8 cellular contexts compared by ENCODE assay signal in the genomic region with DNA sequence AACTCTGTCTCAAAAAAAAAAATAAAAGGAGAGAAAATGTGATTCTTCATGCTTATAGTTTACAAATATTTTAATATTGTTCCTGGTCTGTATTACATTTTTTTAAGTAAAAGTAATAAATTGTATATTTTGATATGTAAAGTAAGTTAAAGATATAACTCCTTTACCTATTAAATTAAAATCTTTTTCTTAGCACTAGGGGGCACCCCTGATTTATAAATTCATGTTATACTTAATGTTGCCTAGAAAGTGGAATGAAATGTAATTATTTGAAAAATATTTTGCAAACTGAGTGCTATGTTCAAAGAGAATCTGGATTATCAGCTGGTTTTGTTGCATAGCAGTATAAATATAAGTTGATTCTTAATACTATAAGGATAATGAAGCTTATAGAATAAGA. TPM values are rescaled to one million over a fixed set of nuclear protein-coding genes. Genes with fewer than 3 reads are reported as not detected.
DNase-seq lines count a peak whose midpoint lies in the region; ATAC-seq and TF ChIP-seq lines count a peak whose summit lies in the region.

No MANE protein-coding gene starts in this region.

- TF ChIP-seq CTCF in GM13976 (IDR thresholded peaks at IDR 0.05; ENCODE audit: borderline replicate concordance, control extremely low read depth, extremely low read depth, insufficient read depth, missing control alignments) = no peak
- peak; percentile 58 for TF ChIP-seq CTCF in osteocyte (IDR thresholded peaks at IDR 0.05)

- ATAC-seq in GM21619 (IDR thresholded peaks at IDR 0.05; ENCODE audit: unreplicated experiment) = no peak
- ATAC-seq in GM19023 (IDR thresholded peaks at IDR 0.05; ENCODE audit: unreplicated experiment) = no peak

- in situ Hi-C loops in GM13976 (cut with MboI; ENCODE audit: low sequenced_read_pairs, unreplicated experiment) = loop anchor here (10.0 kb wide), 1 partner anchor 231 kb away; no protein-coding TSS in a partner anchor

- H3K27ac Mint-ChIP-seq in osteocyte (ENCODE audit: unreplicated experiment) = no peak overlapping the region

- H3K36me3 Mint-ChIP-seq in osteocyte (ENCODE audit: unreplicated experiment) = peaks cover 4% of the 10 kb centered on the region

- H3K9me3 Mint-ChIP-seq in osteocyte (ENCODE audit: unreplicated experiment) = no peaks in the 10 kb centered on the region

- no peaks in the 10 kb centered on the region for H3K27me3 Mint-ChIP-seq in osteocyte (ENCODE audit: unreplicated experiment)

- intact Hi-C loops in head of caudate nucleus (cut with DNase I) = no loop called here

- DNase-seq in GM13976 (ENCODE audit: low spot score) (peak; percentile 23), NCI-H2171 (lab: John Stamatoyannopoulos, UW) (peak; percentile 10), cerebellum (ENCODE audit: low spot score) (peak; percentile 6), osteocyte (ENCODE audit: extremely low spot score, unreplicated experiment) (no peak), NCI-H2029 (lab: John Stamatoyannopoulos, UW) (no peak), head of caudate nucleus (no peak)

- H3K4me3 Mint-ChIP-seq in osteocyte (ENCODE audit: unreplicated experiment) = no peak overlapping the region

- no peaks in the 10 kb centered on the region for H3K4me1 Mint-ChIP-seq in osteocyte (ENCODE audit: unreplicated experiment)

RNA-seq across cellular contexts. Expression of a gene that starts 49.2 kb away (rescaled TPM):
- total RNA-seq in cerebellum (92.8 TPM), osteocyte (6.5 and 8.4 TPM in 2 replicates)

Comparison
In these comparisons a context has a peak if more than half of its experiments do, and no peak if none do; other contexts are left out.
1. DNase-seq: peak in GM13976 (single experiment), NCI-H2171 (single experiment) and cerebellum (single experiment); none in osteocyte (single experiment), NCI-H2029 (single experiment) and head of caudate nucleus (0 of 42).
2. RNA of a gene that starts 49.2 kb away (total RNA-seq): 92.8 TPM in cerebellum (single experiment); 6.5 to 8.4 TPM in osteocyte; every median in the first group is over 10 times any median in the second.